11 cellular contexts compared by ENCODE assay signal in genomic region chr22:20249797-20250354, GRCh38.
DNase-seq lines count a peak whose midpoint lies in the region; TF ChIP-seq lines count a peak whose summit lies in the region.
"Had no signal": no experiment of that assay in that cellular context is flagged by ENCODE, and none has a peak within 500 bp of the region (broad histone marks: within the 10 kb centered on the region; RNA-seq: fewer than 3 reads in every experiment).

No MANE protein-coding gene starts in this region.

- peak overlapping the region; percentile 66 to 88 (median 77) for H3K27ac Mint-ChIP-seq in nephron

- DNase-seq in COLO668 (lab: John Stamatoyannopoulos, UW; ENCODE audit: unreplicated experiment) (peak; percentile 41), NCI-H2196 (lab: John Stamatoyannopoulos, UW; ENCODE audit: unreplicated experiment) (peak; percentile 50), choroid plexus epithelial cell (ENCODE audit: low read depth) (peak; percentile 46), GM03348 (ENCODE audit: low spot score) (no peak)
- DNase-seq in stimulated activated CD4-positive, alpha-beta T cell treated with anti-CD3 and anti-CD28 coated beads, Interleukin-2, amount 100 ng/mL, for 48 hours, result no peak
- DNase-seq in activated T-cell treated with anti-CD3 and anti-CD28 coated beads, Interleukin-2, amount 50 U/mL, for 48 hours, result no peak
- no peak for DNase-seq in activated effector memory CD4-positive, alpha-beta T cell treated with Interleukin-2 at 50 U/mL for 16 hours
- DNase-seq: activated T-cell treated with anti-CD3 and anti-CD28 coated beads, Interleukin-2, amount 50 U/mL, for 1 hour; Caco-2; colonic mucosa had no signal

- H3K9me3 Mint-ChIP-seq in nephron, result peaks cover 2% of the 10 kb centered on the region

- peaks cover 10% of the 10 kb centered on the region for H3K27me3 Mint-ChIP-seq in nephron (ENCODE audit: low read depth)

- peaks cover 41% of the 10 kb centered on the region for H3K4me1 Mint-ChIP-seq in nephron

- H3K4me3 Mint-ChIP-seq in nephron, result peak overlapping the region in 2 of 3 experiments; percentile 25 to 38

- H3K4me3 ChIP-seq in choroid plexus epithelial cell (ENCODE audit: low read depth, low read length), result no peak overlapping the region
- H3K4me3 ChIP-seq: colonic mucosa had no signal

- H3K36me3 Mint-ChIP-seq in nephron (ENCODE audit: low read depth), result no peaks in the 10 kb centered on the region

- no peak for TF ChIP-seq CTCF in choroid plexus epithelial cell (conservative IDR thresholded peaks at IDR 0.05; ENCODE audit: low read depth, low read length)
- no peak for TF ChIP-seq CTCF in nephron (IDR thresholded peaks at IDR 0.05; ENCODE audit: unreplicated experiment in 3 of 3)

Comparison
In these comparisons a context has a peak if more than half of its experiments do, and no peak if none do; other contexts are left out.
1. DNase-seq: peak in COLO668 (single experiment), NCI-H2196 (single experiment) and choroid plexus epithelial cell (single experiment); none in GM03348 (single experiment), stimulated activated CD4-positive, alpha-beta T cell treated with anti-CD3 and anti-CD28 coated beads, Interleukin-2, amount 100 ng/mL, for 48 hours (0 of 2), activated T-cell treated with anti-CD3 and anti-CD28 coated beads, Interleukin-2, amount 50 U/mL, for 48 hours (0 of 2) and activated effector memory CD4-positive, alpha-beta T cell treated with Interleukin-2 at 50 U/mL for 16 hours (single experiment).